17 cellular contexts compared by ENCODE assay signal in genomic region chr14:101783260-101784016, GRCh38. TPM values are rescaled to one million over a fixed set of nuclear protein-coding genes. Genes with fewer than 3 reads are reported as not detected.
A peak's percentile ranks its signal among the peaks of the same experiment; 100 is the strongest.
DNase-seq lines count a peak whose midpoint lies in the region; ATAC-seq and TF ChIP-seq lines count a peak whose summit lies in the region.
"Had no signal": no experiment of that assay in that cellular context is flagged by ENCODE, and none has a peak within 500 bp of the region (broad histone marks: within the 10 kb centered on the region; RNA-seq: fewer than 3 reads in every experiment).

No MANE protein-coding gene starts in this region.

- no peak overlapping the region for H2BK12ac ChIP-seq in H9 (ENCODE audit: insufficient read length, low read depth, low read length)

- no peaks in the 10 kb centered on the region for H3K4me1 ChIP-seq in H9 (ENCODE audit: insufficient read depth, low read length)
- peaks cover 9% of the 10 kb centered on the region for H3K4me1 ChIP-seq in psoas muscle

- no peak overlapping the region for H2BK5ac ChIP-seq in H9 (ENCODE audit: insufficient read length, low read length)

- H4K91ac ChIP-seq in H9 (ENCODE audit: insufficient read length, low read depth, low read length), result no peak overlapping the region

- H3K4me1 Mint-ChIP-seq in activated T-cell treated with anti-CD3 and anti-CD28 coated beads, Interleukin-2, amount 50 U/mL, for 72 hours (ENCODE audit: low read depth), result peaks cover 39% of the 10 kb centered on the region
- H3K4me1 Mint-ChIP-seq in H9 (peaks cover 10% of the 10 kb centered on the region in 2 experiments), chondrocyte (ENCODE audit: low read depth) (no peaks in the 10 kb centered on the region), osteocyte (ENCODE audit: unreplicated experiment) (peaks cover 10% of the 10 kb centered on the region)

- no peak overlapping the region for H2BK20ac ChIP-seq in H9 (ENCODE audit: low read depth, low read length, poor library complexity, severe bottlenecking)

- no peak overlapping the region for H3T11ph ChIP-seq in H9 (ENCODE audit: low read length)

- H3K27ac ChIP-seq in H9 (ENCODE audit: insufficient read length, low read depth, low read length) (no peak overlapping the region), psoas muscle (no peak overlapping the region)
- H3K27ac ChIP-seq: vagina, WERI-Rb-1 had no signal

- H3K36me3 ChIP-seq in psoas muscle (ENCODE audit: insufficient read depth in 1 of 2, low read depth in 1 of 2), result peaks cover 0 to 5% of the 10 kb centered on the region in 2 donors
- H3K36me3 ChIP-seq: vagina, WERI-Rb-1 had no signal

- H3K27ac Mint-ChIP-seq in activated T-cell treated with anti-CD3 and anti-CD28 coated beads, Interleukin-2, amount 50 U/mL, for 72 hours, result peak overlapping the region; percentile 27
- H3K27ac Mint-ChIP-seq in H9 (no peak overlapping the region; a peak in 1 of 7 replicates), chondrocyte (ENCODE audit: unreplicated experiment) (no peak overlapping the region), osteocyte (ENCODE audit: unreplicated experiment) (no peak overlapping the region)
- H3K27ac Mint-ChIP-seq: activated CD8-positive, alpha-beta memory T cell treated with anti-CD3 and anti-CD28 coated beads, Interleukin-2, amount 10 ng/mL, durations not matched to agents 7 days and 5 days had no signal

- intact Hi-C loops in psoas muscle (cut with DNase I), result no loop called here

- H3K18ac ChIP-seq in H9 (ENCODE audit: insufficient read length, low read depth, low read length), result peak overlapping the region; percentile 50

- peaks cover 0 to 2% of the 10 kb centered on the region in 2 donors for H3K9me3 Mint-ChIP-seq in activated T-cell treated with anti-CD3 and anti-CD28 coated beads, Interleukin-2, amount 50 U/mL, for 72 hours
- H3K9me3 Mint-ChIP-seq in H9, result no peaks in the 10 kb centered on the region; a peak in 1 of 5 replicates
- no peaks in the 10 kb centered on the region for H3K9me3 Mint-ChIP-seq in chondrocyte (ENCODE audit: low read depth)
- H3K9me3 Mint-ChIP-seq in osteocyte (ENCODE audit: unreplicated experiment), result no peaks in the 10 kb centered on the region

- no peak overlapping the region for H3K9ac ChIP-seq in H9 (ENCODE audit: extremely low read depth, insufficient read length, low read length)

- no peak overlapping the region for H2BK120ac ChIP-seq in H9 (ENCODE audit: low read depth, low read length, poor library complexity, severe bottlenecking)

- no peak overlapping the region for H2BK15ac ChIP-seq in H9 (ENCODE audit: low read depth, low read length)

- no peaks in the 10 kb centered on the region for H3K79me1 ChIP-seq in H9 (ENCODE audit: insufficient read depth, low read depth, low read length, poor library complexity, severe bottlenecking)

- no peak overlapping the region for H3K23ac ChIP-seq in H9 (ENCODE audit: insufficient read length, low read depth, low read length)

- peaks cover 19% of the 10 kb centered on the region for H3K27me3 Mint-ChIP-seq in activated T-cell treated with anti-CD3 and anti-CD28 coated beads, Interleukin-2, amount 50 U/mL, for 72 hours (ENCODE audit: low read depth)
- H3K27me3 Mint-ChIP-seq in H9 (ENCODE audit: low read depth) (peaks cover 48% of the 10 kb centered on the region), chondrocyte (ENCODE audit: low read depth) (peaks cover 8% of the 10 kb centered on the region), osteocyte (ENCODE audit: unreplicated experiment) (peaks cover 23% of the 10 kb centered on the region)

- no peaks in the 10 kb centered on the region for H3K79me2 ChIP-seq in H9 (ENCODE audit: insufficient read depth, low read length)

- peaks cover 15% of the 10 kb centered on the region; the same call in 1 of the 2 replicates for H3K27me3 ChIP-seq in H9 (ENCODE audit: insufficient read depth, low read length)
- H3K27me3 ChIP-seq in psoas muscle (ENCODE audit: insufficient read depth in 3 of 3, low read length in 2 of 3), result no peaks in the 10 kb centered on the region
- H3K27me3 ChIP-seq: vagina had no signal

- no peak overlapping the region for H3K4me3 ChIP-seq in psoas muscle
- H3K4me3 ChIP-seq: vagina had no signal

- H3K23me2 ChIP-seq in H9 (ENCODE audit: insufficient read length, low read depth, low read length, poor library complexity, severe bottlenecking), result peaks cover 16% of the 10 kb centered on the region

- no peak for DNase-seq in activated T-cell treated with anti-CD3 and anti-CD28 coated beads, Interleukin-2, amount 50 U/mL, for 72 hours
- DNase-seq in activated T-cell treated with anti-CD3 and anti-CD28 coated beads, Interleukin-2, amount 50 U/mL, for 48 hours, result no peak
- DNase-seq in H9 (no peak), chondrocyte (ENCODE audit: low spot score) (no peak), osteocyte (ENCODE audit: extremely low spot score, unreplicated experiment) (no peak), psoas muscle (no peak)
- DNase-seq: ACHN; activated CD8-positive, alpha-beta memory T cell treated with anti-CD3 and anti-CD28 coated beads, Interleukin-2, amount 10 ng/mL, durations not matched to agents 7 days and 5 days; amygdala; EL; foreskin melanocyte; NCI-H1436; NCI-H2171 treated with DMSO at 0.1 percent for 48 hours; WERI-Rb-1 had no signal

- no peak overlapping the region for H3K56ac ChIP-seq in H9 (ENCODE audit: insufficient read length, low read depth, low read length)

- no peaks in the 10 kb centered on the region for H4K20me1 ChIP-seq in H9 (ENCODE audit: control insufficient read depth, insufficient read depth, insufficient read length)

- WGBS in H9 (ENCODE audit: extremely low coverage, insufficient read length, low lambda C conversion rate), result no CpG with 5 or more reads among the region's 12 CpGs
- WGBS in psoas muscle, 3 donors, result 74 to 92% (median 84%) methylated on average over 12 of the region's 12 CpGs

- H3K9me3 ChIP-seq in H9 (ENCODE audit: control insufficient read depth, low read depth, low read length) (no peaks in the 10 kb centered on the region), psoas muscle (no peaks in the 10 kb centered on the region)
- H3K9me3 ChIP-seq: vagina had no signal

- no peak overlapping the region for H2AK5ac ChIP-seq in H9 (ENCODE audit: insufficient read length, low read length)

- ATAC-seq in activated T-cell treated with anti-CD3 and anti-CD28 coated beads, Interleukin-2, amount 50 U/mL, for 72 hours (replicated peaks in 1 of 2), result no peak
- ATAC-seq in psoas muscle, result no peak
- no peak for ATAC-seq in HG03175 (IDR thresholded peaks at IDR 0.05; ENCODE audit: unreplicated experiment)
- ATAC-seq in HG03095 (IDR thresholded peaks at IDR 0.05; ENCODE audit: unreplicated experiment), result no peak
- ATAC-seq: activated CD8-positive, alpha-beta memory T cell treated with anti-CD3 and anti-CD28 coated beads, Interleukin-2, amount 10 ng/mL, durations not matched to agents 7 days and 5 days had no signal

- no peak overlapping the region for H4K8ac ChIP-seq in H9 (replicated peaks; ENCODE audit: insufficient read length, low read depth, low read length)

- TF ChIP-seq CTCF in H9 (conservative IDR thresholded peaks at IDR 0.05) (no peak), chondrocyte (IDR thresholded peaks at IDR 0.05) (no peak), osteocyte (IDR thresholded peaks at IDR 0.05) (no peak), psoas muscle (IDR thresholded peaks at IDR 0.05) (no peak)

- H3K14ac ChIP-seq in H9 (ENCODE audit: insufficient read depth, low read length), result peak overlapping the region; percentile 49; the same call in 1 of the 2 replicates

- H4K5ac ChIP-seq in H9 (ENCODE audit: insufficient read length, low read depth, low read length), result no peak overlapping the region

- peak overlapping the region in 1 of 2 donors; percentile 57 for H3K4me3 Mint-ChIP-seq in activated T-cell treated with anti-CD3 and anti-CD28 coated beads, Interleukin-2, amount 50 U/mL, for 72 hours
- peak overlapping the region; percentile 40 to 66; a peak in 4 of 5 replicates for H3K4me3 Mint-ChIP-seq in H9
- H3K4me3 Mint-ChIP-seq in chondrocyte (ENCODE audit: unreplicated experiment), result peak overlapping the region; percentile 12
- H3K4me3 Mint-ChIP-seq in osteocyte (ENCODE audit: unreplicated experiment), result peak overlapping the region; percentile 22
- H3K4me3 Mint-ChIP-seq: activated CD8-positive, alpha-beta memory T cell treated with anti-CD3 and anti-CD28 coated beads, Interleukin-2, amount 10 ng/mL, durations not matched to agents 7 days and 5 days had no signal

- H3K36me3 Mint-ChIP-seq in activated T-cell treated with anti-CD3 and anti-CD28 coated beads, Interleukin-2, amount 50 U/mL, for 72 hours (ENCODE audit: insufficient read depth in 2 of 2), result peaks cover 1 to 9% of the 10 kb centered on the region in 2 donors
- no peaks in the 10 kb centered on the region; a peak in 1 of 7 replicates for H3K36me3 Mint-ChIP-seq in H9 (ENCODE audit: insufficient read depth in 1 of 3, low read depth in 3 of 3)
- H3K36me3 Mint-ChIP-seq in chondrocyte (ENCODE audit: low read depth), result no peaks in the 10 kb centered on the region
- peaks cover 11% of the 10 kb centered on the region for H3K36me3 Mint-ChIP-seq in osteocyte (ENCODE audit: unreplicated experiment)

- no peak overlapping the region for H3K4ac ChIP-seq in H9 (ENCODE audit: low read depth, low read length)

- no peak overlapping the region for H2AFZ ChIP-seq in H9 (ENCODE audit: low read length)

- H3K4me2 ChIP-seq in H9 (ENCODE audit: insufficient read depth, insufficient read length, low read length), result no peak overlapping the region

RNA-seq across cellular contexts. Expression of gene PPP2R5C, which starts 21.9 kb away (rescaled TPM):
- total RNA-seq in activated T-cell treated with anti-CD3 and anti-CD28 coated beads, Interleukin-2, amount 50 U/mL, for 72 hours, result 100 to 1,000 TPM; 317 to 370 TPM
- total RNA-seq in H9 (2021), result 92.8 and 93.0 TPM in 2 replicates
- 95.0 to 111 TPM (median 98.1 TPM) in 3 replicates for total RNA-seq in chondrocyte
- total RNA-seq in osteocyte, result 115 and 116 TPM in 2 replicates
- total RNA-seq in psoas muscle, result 10 to 100 TPM; 53.1 to 76.6 (median 63.0) TPM
- polyA plus RNA-seq in psoas muscle, result 10 to 100 TPM; 18.2 to 63.4 (median 24.6) TPM
